ENCODE assay signal across 28 cellular contexts in genomic region chr4:85368932-85369331, GRCh38.
DNase-seq lines count a peak whose midpoint lies in the region; ATAC-seq and TF ChIP-seq lines count a peak whose summit lies in the region.
"Had no signal": no experiment of that assay in that cellular context is flagged by ENCODE, and none has a peak within 500 bp of the region (broad histone marks: within the 10 kb centered on the region; RNA-seq: fewer than 3 reads in every experiment).

No MANE protein-coding gene starts in this region.

- H3K27ac Mint-ChIP-seq in activated B cell treated with CpG ODN at 0.5 μM for 24 hours: peak overlapping the region; percentile 33
- H3K27ac Mint-ChIP-seq: activated CD4-positive, alpha-beta T cell treated with anti-CD3 and anti-CD28 coated beads, Interleukin-2, amount 10 ng/mL, durations not matched to agents 7 days and 5 days; activated naive CD8-positive, alpha-beta T cell treated with anti-CD3 and anti-CD28 coated beads, Interleukin-2, amount 10 ng/mL, durations not matched to agents 7 days and 5 days; activated T-cell treated with anti-CD3 and anti-CD28 coated beads, Interleukin-2, amount 50 U/mL, for 24 hours; mesothelial cell of epicardium; naive thymus-derived CD8-positive, alpha-beta T cell; stimulated activated naive CD8-positive, alpha-beta T cell treated with anti-CD3 and anti-CD28 coated beads, Interleukin-15, amount 100 ng/mL, for 72 hours had no signal

- intact Hi-C loops in activated B cell treated with CpG ODN at 0.5 μM for 24 hours (cut with micrococcal nuclease) (no loop called here), ascending aorta (cut with DNase I) (no loop called here)

- no peak overlapping the region for H3K4me3 ChIP-seq in ascending aorta
- H3K4me3 ChIP-seq: dorsolateral prefrontal cortex, gastroesophageal sphincter, SK-N-MC, vagina had no signal

- no peaks in the 10 kb centered on the region for H3K27me3 Mint-ChIP-seq in activated B cell treated with CpG ODN at 0.5 μM for 24 hours
- H3K27me3 Mint-ChIP-seq: activated CD4-positive, alpha-beta T cell treated with anti-CD3 and anti-CD28 coated beads, Interleukin-2, amount 10 ng/mL, durations not matched to agents 7 days and 5 days; activated naive CD8-positive, alpha-beta T cell treated with anti-CD3 and anti-CD28 coated beads, Interleukin-2, amount 10 ng/mL, durations not matched to agents 7 days and 5 days; activated T-cell treated with anti-CD3 and anti-CD28 coated beads, Interleukin-2, amount 50 U/mL, for 24 hours; central memory CD8-positive, alpha-beta T cell; naive thymus-derived CD8-positive, alpha-beta T cell; stimulated activated naive CD8-positive, alpha-beta T cell treated with anti-CD3 and anti-CD28 coated beads, Interleukin-15, amount 100 ng/mL, for 72 hours had no signal

- CTCF ChIA-PET in activated B cell treated with CpG ODN at 0.5 μM for 24 hours (lab: Charles Lee): interaction anchor here (0.8 to 1.2 kb wide), 5 partner anchors 23 to 428 kb away, joined by 3 read pairs; no protein-coding TSS in a partner anchor

- DNase-seq in NOMO-1 treated with DMSO at 0.1 percent for 48 hours (lab: John Stamatoyannopoulos, UW; ENCODE audit: unreplicated experiment): peak; percentile 50
- DNase-seq in NOMO-1 treated with dmso at 0.1 percent for 144 hours (lab: John Stamatoyannopoulos, UW; ENCODE audit: unreplicated experiment): no peak
- peak; percentile 22 to 26 for DNase-seq in Kasumi-1 (lab: John Stamatoyannopoulos, UW)
- DNase-seq in activated B cell treated with CpG ODN at 0.5 μM for 24 hours: no peak
- peak; percentile 59 for DNase-seq in pons (ENCODE audit: low spot score)
- no peak for DNase-seq in DMS114 treated with DMSO at 0.1 percent for 48 hours (lab: John Stamatoyannopoulos, UW; ENCODE audit: unreplicated experiment)
- no peak for DNase-seq in T1000 (lab: John Stamatoyannopoulos, UW)
- no peak for DNase-seq in ascending aorta (ENCODE audit: low spot score in 2 of 2)
- DNase-seq: activated CD4-positive, alpha-beta T cell treated with anti-CD3 and anti-CD28 coated beads, Interleukin-2, amount 10 ng/mL, durations not matched to agents 7 days and 5 days; activated gamma-delta T cell; activated naive CD8-positive, alpha-beta T cell treated with anti-CD3 and anti-CD28 coated beads, Interleukin-2, amount 10 ng/mL, durations not matched to agents 7 days and 5 days; activated T-cell treated with anti-CD3 and anti-CD28 coated beads, Interleukin-2, amount 50 U/mL, for 24 hours; dorsolateral prefrontal cortex; HCEC 1CT; naive thymus-derived CD8-positive, alpha-beta T cell; NCI-H1048; NCI-H1694 treated with DMSO at 0.1 percent for 48 hours; NCI-H524 treated with DMSO at 0.1 percent for 48 hours; NK-92 treated with Interleukin-12 subunit alpha and Interleukin-12 subunit beta, amount 100 ng/mL, for 24 hours; stimulated activated naive CD8-positive, alpha-beta T cell treated with anti-CD3 and anti-CD28 coated beads, Interleukin-15, amount 100 ng/mL, for 72 hours; T-helper 2 cell; WERI-Rb-1 had no signal

- TF ChIP-seq CTCF in activated B cell treated with CpG ODN at 0.5 μM for 24 hours (IDR thresholded peaks at IDR 0.05) (no peak), ascending aorta (IDR thresholded peaks at IDR 0.05) (no peak)

- H3K4me1 ChIP-seq in ascending aorta: no peaks in the 10 kb centered on the region
- H3K4me1 ChIP-seq: gastroesophageal sphincter, vagina had no signal

- H3K4me1 Mint-ChIP-seq in activated B cell treated with CpG ODN at 0.5 μM for 24 hours: peaks cover 29% of the 10 kb centered on the region
- H3K4me1 Mint-ChIP-seq: activated CD4-positive, alpha-beta T cell treated with anti-CD3 and anti-CD28 coated beads, Interleukin-2, amount 10 ng/mL, durations not matched to agents 7 days and 5 days; activated naive CD8-positive, alpha-beta T cell treated with anti-CD3 and anti-CD28 coated beads, Interleukin-2, amount 10 ng/mL, durations not matched to agents 7 days and 5 days; central memory CD8-positive, alpha-beta T cell; naive thymus-derived CD8-positive, alpha-beta T cell; stimulated activated naive CD8-positive, alpha-beta T cell treated with anti-CD3 and anti-CD28 coated beads, Interleukin-15, amount 100 ng/mL, for 72 hours had no signal

- H3K9me3 ChIP-seq in ascending aorta: no peaks in the 10 kb centered on the region
- H3K9me3 ChIP-seq: gastroesophageal sphincter, vagina had no signal

- peak; percentile 43 for ATAC-seq in activated B cell treated with CpG ODN at 0.5 μM for 24 hours (ENCODE audit: low read depth)
- ATAC-seq: gastroesophageal sphincter; left lobe of liver; naive thymus-derived CD8-positive, alpha-beta T cell; stimulated activated naive CD8-positive, alpha-beta T cell treated with anti-CD3 and anti-CD28 coated beads, Interleukin-15, amount 100 ng/mL, for 72 hours had no signal

- POLR2A ChIA-PET in activated B cell treated with CpG ODN at 0.5 μM for 24 hours (lab: Charles Lee): no interaction called here

- peaks cover 2% of the 10 kb centered on the region for H3K9me3 Mint-ChIP-seq in activated B cell treated with CpG ODN at 0.5 μM for 24 hours
- H3K9me3 Mint-ChIP-seq: activated CD4-positive, alpha-beta T cell treated with anti-CD3 and anti-CD28 coated beads, Interleukin-2, amount 10 ng/mL, durations not matched to agents 7 days and 5 days; activated naive CD8-positive, alpha-beta T cell treated with anti-CD3 and anti-CD28 coated beads, Interleukin-2, amount 10 ng/mL, durations not matched to agents 7 days and 5 days; mesothelial cell of epicardium had no signal

- H3K36me3 ChIP-seq in ascending aorta: no peaks in the 10 kb centered on the region
- H3K36me3 ChIP-seq: gastroesophageal sphincter, vagina, WERI-Rb-1 had no signal

- no peaks in the 10 kb centered on the region for H3K36me3 Mint-ChIP-seq in activated B cell treated with CpG ODN at 0.5 μM for 24 hours (ENCODE audit: low read depth)
- H3K36me3 Mint-ChIP-seq: activated naive CD8-positive, alpha-beta T cell treated with anti-CD3 and anti-CD28 coated beads, Interleukin-2, amount 10 ng/mL, durations not matched to agents 7 days and 5 days; mesothelial cell of epicardium; naive thymus-derived CD8-positive, alpha-beta T cell had no signal

- no peaks in the 10 kb centered on the region for H3K27me3 ChIP-seq in ascending aorta
- H3K27me3 ChIP-seq: dorsolateral prefrontal cortex, gastroesophageal sphincter, vagina had no signal

- H3K4me3 Mint-ChIP-seq in activated B cell treated with CpG ODN at 0.5 μM for 24 hours: no peak overlapping the region
- H3K4me3 Mint-ChIP-seq: activated CD4-positive, alpha-beta T cell treated with anti-CD3 and anti-CD28 coated beads, Interleukin-2, amount 10 ng/mL, durations not matched to agents 7 days and 5 days; activated naive CD8-positive, alpha-beta T cell treated with anti-CD3 and anti-CD28 coated beads, Interleukin-2, amount 10 ng/mL, durations not matched to agents 7 days and 5 days; activated T-cell treated with anti-CD3 and anti-CD28 coated beads, Interleukin-2, amount 50 U/mL, for 24 hours; central memory CD8-positive, alpha-beta T cell; mesothelial cell of epicardium; naive thymus-derived CD8-positive, alpha-beta T cell; stimulated activated naive CD8-positive, alpha-beta T cell treated with anti-CD3 and anti-CD28 coated beads, Interleukin-15, amount 100 ng/mL, for 72 hours had no signal

- no peak overlapping the region for H3K27ac ChIP-seq in ascending aorta
- H3K27ac ChIP-seq: gastroesophageal sphincter, SK-N-MC, vagina, WERI-Rb-1 had no signal

Comparison
In these comparisons a context has a peak if more than half of its experiments do, and no peak if none do; other contexts are left out.
1. DNase-seq: peak in NOMO-1 treated with DMSO at 0.1 percent for 48 hours (single experiment), Kasumi-1 (2 of 2) and pons (single experiment); none in NOMO-1 treated with dmso at 0.1 percent for 144 hours (single experiment), activated B cell treated with CpG ODN at 0.5 μM for 24 hours (single experiment), DMS114 treated with DMSO at 0.1 percent for 48 hours (single experiment), T1000 (single experiment) and ascending aorta (0 of 2).